ENCODE assay signal across 10 cellular contexts in genomic region chr2:25453199-25453903, GRCh38.
DNase-seq lines count a peak whose midpoint lies in the region; ATAC-seq and TF ChIP-seq lines count a peak whose summit lies in the region.
"Had no signal": no experiment of that assay in that cellular context is flagged by ENCODE, and none has a peak within 500 bp of the region (broad histone marks: within the 10 kb centered on the region; RNA-seq: fewer than 3 reads in every experiment).

No MANE protein-coding gene starts in this region.

- H3K4me3 Mint-ChIP-seq in natural killer cell treated with Interleukin-12 subunit alpha and Interleukin-12 subunit beta and Interleukin-15 and Interleukin-18, amount 100 ng/mL, for 72 hours: peak overlapping the region; percentile 80
- no peak overlapping the region for H3K4me3 Mint-ChIP-seq in natural killer cell
- peak overlapping the region; percentile 7 for H3K4me3 Mint-ChIP-seq in activated naive CD8-positive, alpha-beta T cell treated with anti-CD3 and anti-CD28 coated beads for 36 hours

- peaks cover under 1% of the 10 kb centered on the region for H3K4me1 ChIP-seq in A673 (ENCODE audit: insufficient read depth, low read length, poor library complexity, severe bottlenecking)
- H3K4me1 ChIP-seq: gastrocnemius medialis had no signal

- peaks cover 18% of the 10 kb centered on the region for H3K36me3 Mint-ChIP-seq in natural killer cell treated with Interleukin-12 subunit alpha and Interleukin-12 subunit beta and Interleukin-15 and Interleukin-18, amount 100 ng/mL, for 72 hours
- peaks cover 9% of the 10 kb centered on the region for H3K36me3 Mint-ChIP-seq in natural killer cell
- H3K36me3 Mint-ChIP-seq in activated naive CD8-positive, alpha-beta T cell treated with anti-CD3 and anti-CD28 coated beads for 36 hours: peaks cover 5% of the 10 kb centered on the region

- DNase-seq in natural killer cell treated with Interleukin-12 subunit alpha and Interleukin-12 subunit beta and Interleukin-15 and Interleukin-18, amount 100 ng/mL, for 72 hours (ENCODE audit: low spot score): no peak
- DNase-seq in natural killer cell (no peak), dorsolateral prefrontal cortex (no peak), A673 (ENCODE audit: low spot score) (no peak), hypothalamus (lab: John Stamatoyannopoulos, UW) (no peak), glomerular visceral epithelial cell (ENCODE audit: extremely low spot score) (no peak)
- DNase-seq in activated naive CD8-positive, alpha-beta T cell treated with anti-CD3 and anti-CD28 coated beads for 36 hours: peak; percentile 47
- DNase-seq: gastrocnemius medialis, right lobe of liver had no signal

- H3K27ac ChIP-seq in dorsolateral prefrontal cortex (no peak overlapping the region), A673 (ENCODE audit: low read depth, low read length, poor library complexity, severe bottlenecking) (no peak overlapping the region)
- H3K27ac ChIP-seq: gastrocnemius medialis had no signal

- no peaks in the 10 kb centered on the region for H3K9me3 ChIP-seq in A673 (ENCODE audit: low read depth, low read length, poor library complexity, severe bottlenecking)
- H3K9me3 ChIP-seq: gastrocnemius medialis, right lobe of liver had no signal

- no TSS peak for BruUV-seq in A673 (replicated peaks; lab: Mats Ljungman, UMichigan)

- no peaks in the 10 kb centered on the region for H3K27me3 ChIP-seq in dorsolateral prefrontal cortex
- no peaks in the 10 kb centered on the region for H3K27me3 ChIP-seq in A673 (replicated peaks; ENCODE audit: insufficient read depth, low read depth, low read length, poor library complexity)
- H3K27me3 ChIP-seq: gastrocnemius medialis, right lobe of liver had no signal

- H3K4me1 Mint-ChIP-seq in natural killer cell treated with Interleukin-12 subunit alpha and Interleukin-12 subunit beta and Interleukin-15 and Interleukin-18, amount 100 ng/mL, for 72 hours (ENCODE audit: low read depth in 2 of 2): peaks cover 13 to 22% of the 10 kb centered on the region in 2 donors
- H3K4me1 Mint-ChIP-seq in natural killer cell: no peaks in the 10 kb centered on the region
- H3K4me1 Mint-ChIP-seq in activated naive CD8-positive, alpha-beta T cell treated with anti-CD3 and anti-CD28 coated beads for 36 hours: peaks cover 29% of the 10 kb centered on the region

- no peaks in the 10 kb centered on the region for H3K27me3 Mint-ChIP-seq in natural killer cell treated with Interleukin-12 subunit alpha and Interleukin-12 subunit beta and Interleukin-15 and Interleukin-18, amount 100 ng/mL, for 72 hours
- H3K27me3 Mint-ChIP-seq in natural killer cell (ENCODE audit: low read depth in 2 of 2): no peaks in the 10 kb centered on the region
- H3K27me3 Mint-ChIP-seq in activated naive CD8-positive, alpha-beta T cell treated with anti-CD3 and anti-CD28 coated beads for 36 hours: no peaks in the 10 kb centered on the region

- H3K9me3 Mint-ChIP-seq in natural killer cell treated with Interleukin-12 subunit alpha and Interleukin-12 subunit beta and Interleukin-15 and Interleukin-18, amount 100 ng/mL, for 72 hours: no peaks in the 10 kb centered on the region
- H3K9me3 Mint-ChIP-seq in natural killer cell: no peaks in the 10 kb centered on the region
- no peaks in the 10 kb centered on the region for H3K9me3 Mint-ChIP-seq in activated naive CD8-positive, alpha-beta T cell treated with anti-CD3 and anti-CD28 coated beads for 36 hours

- ATAC-seq in natural killer cell treated with Interleukin-12 subunit alpha and Interleukin-12 subunit beta and Interleukin-15 and Interleukin-18, amount 100 ng/mL, for 72 hours: peak; percentile 89 to 97
- no peak for ATAC-seq in natural killer cell
- ATAC-seq in HG03135 (IDR thresholded peaks at IDR 0.05; ENCODE audit: unreplicated experiment): peak; percentile 84
- ATAC-seq: gastrocnemius medialis had no signal

- no peak for TF ChIP-seq CTCF in natural killer cell (IDR thresholded peaks at IDR 0.05)
- no peak for TF ChIP-seq CTCF in dorsolateral prefrontal cortex (IDR thresholded peaks at IDR 0.05 in 54 of 56, conservative IDR thresholded peaks at IDR 0.05 in 2 of 56; ENCODE audit: low read depth in 1 of 56, partially characterized antibody in 56 of 56)
- no peak for TF ChIP-seq CTCF in A673 (conservative IDR thresholded peaks at IDR 0.05; ENCODE audit: low read depth, low read length)

- POLR2A ChIA-PET in A673 (lab: Charles Lee; ENCODE audit: low non-redundant PET): interaction anchor here (0.6 kb wide), 1 partner anchor 21 kb away, joined by 3 read pairs; no protein-coding TSS in a partner anchor

- H3K4me3 ChIP-seq in dorsolateral prefrontal cortex (no peak overlapping the region), A673 (ENCODE audit: low read depth, low read length, poor library complexity, severe bottlenecking) (no peak overlapping the region)
- H3K4me3 ChIP-seq: gastrocnemius medialis, right lobe of liver had no signal

- intact Hi-C loops in natural killer cell (cut with micrococcal nuclease): no loop called here
- intact Hi-C loops in dorsolateral prefrontal cortex (cut with DNase I): no loop called here
- intact Hi-C loops in A673 (cut with micrococcal nuclease; ENCODE audit: unreplicated experiment): no loop called here

- peak overlapping the region; percentile 89 to 94 for H3K27ac Mint-ChIP-seq in natural killer cell treated with Interleukin-12 subunit alpha and Interleukin-12 subunit beta and Interleukin-15 and Interleukin-18, amount 100 ng/mL, for 72 hours
- H3K27ac Mint-ChIP-seq in natural killer cell: no peak overlapping the region
- H3K27ac Mint-ChIP-seq in activated naive CD8-positive, alpha-beta T cell treated with anti-CD3 and anti-CD28 coated beads for 36 hours: peak overlapping the region; percentile 91

- no peaks in the 10 kb centered on the region for H3K36me3 ChIP-seq in A673 (ENCODE audit: insufficient read depth, low read length, poor library complexity, severe bottlenecking)
- H3K36me3 ChIP-seq: gastrocnemius medialis, right lobe of liver had no signal

- CTCF ChIA-PET in A673 (lab: Charles Lee): no interaction called here

Comparison
In these comparisons a context has a peak if more than half of its experiments do, and no peak if none do; other contexts are left out.
1. ATAC-seq: peak in natural killer cell treated with Interleukin-12 subunit alpha and Interleukin-12 subunit beta and Interleukin-15 and Interleukin-18, amount 100 ng/mL, for 72 hours (2 of 2) and HG03135 (single experiment); none in natural killer cell (0 of 3).
2. H3K27ac Mint-ChIP-seq: peak in natural killer cell treated with Interleukin-12 subunit alpha and Interleukin-12 subunit beta and Interleukin-15 and Interleukin-18, amount 100 ng/mL, for 72 hours (2 of 2) and activated naive CD8-positive, alpha-beta T cell treated with anti-CD3 and anti-CD28 coated beads for 36 hours (single experiment); none in natural killer cell (0 of 2).